Comparison of ENCODE assay signal across 22 cellular contexts in the genomic region with DNA sequence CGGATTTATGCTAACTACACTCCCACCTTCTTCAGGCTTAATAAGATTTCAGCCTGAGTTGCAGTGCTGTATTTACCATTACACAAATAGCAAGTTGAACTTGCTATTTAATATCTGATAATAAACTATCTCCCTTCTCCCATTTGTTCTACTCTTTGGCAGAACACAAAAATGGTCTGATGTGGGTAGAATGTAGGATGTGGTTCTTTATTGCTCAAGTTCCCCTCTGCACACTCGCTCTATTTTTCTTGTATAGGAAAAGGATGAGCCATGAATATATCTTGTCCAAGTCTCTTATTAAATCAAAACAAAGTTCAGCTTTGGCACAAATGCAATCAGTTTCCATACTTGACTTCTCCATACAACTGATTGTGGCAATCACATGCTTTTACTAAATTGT. TPM values are rescaled to one million over a fixed set of nuclear protein-coding genes. Genes with fewer than 3 reads are reported as not detected.
DNase-seq lines count a peak whose midpoint lies in the region; ATAC-seq lines count a peak whose summit lies in the region.
"Had no signal": no experiment of that assay in that cellular context is flagged by ENCODE, and none has a peak within 500 bp of the region (broad histone marks: within the 10 kb centered on the region; RNA-seq: fewer than 3 reads in every experiment).

No MANE protein-coding gene starts in this region.

- H3K27ac Mint-ChIP-seq in activated naive CD8-positive, alpha-beta T cell treated with anti-CD3 and anti-CD28 coated beads, Interleukin-2, amount 10 ng/mL, durations not matched to agents 7 days and 5 days, result no peak overlapping the region
- no peak overlapping the region for H3K27ac Mint-ChIP-seq in activated naive CD8-positive, alpha-beta T cell treated with anti-CD3 and anti-CD28 coated beads for 36 hours
- peak overlapping the region; percentile 59 for H3K27ac Mint-ChIP-seq in activated T-helper 2 cell treated with anti-CD3 and anti-CD28 coated beads, Interferon-gamma antibody, Interleukin-2, Interleukin-4, amounts not matched to agents 10 μg/mL and 5 μg/mL and 100 μg/mL, durations not matched to agents 14 hours and 24 hours and 36 hours
- H3K27ac Mint-ChIP-seq: activated CD4-positive, alpha-beta memory T cell treated with anti-CD3 and anti-CD28 coated beads, Interleukin-2, amount 10 ng/mL, durations not matched to agents 7 days and 5 days; memory B cell had no signal

- intact Hi-C loops in activated T-helper 2 cell treated with anti-CD3 and anti-CD28 coated beads, Interferon-gamma antibody, Interleukin-2, Interleukin-4, amounts not matched to agents 10 μg/mL and 5 μg/mL and 100 μg/mL, durations not matched to agents 14 hours and 24 hours and 36 hours (cut with micrococcal nuclease), result loop anchor here (1.0 kb wide), 2 partner anchors 9 to 17 kb away; no protein-coding TSS in a partner anchor

- peaks cover 11% of the 10 kb centered on the region for H3K36me3 Mint-ChIP-seq in activated naive CD8-positive, alpha-beta T cell treated with anti-CD3 and anti-CD28 coated beads, Interleukin-2, amount 10 ng/mL, durations not matched to agents 7 days and 5 days
- H3K36me3 Mint-ChIP-seq in activated naive CD8-positive, alpha-beta T cell treated with anti-CD3 and anti-CD28 coated beads for 36 hours, result no peaks in the 10 kb centered on the region
- H3K36me3 Mint-ChIP-seq in activated T-helper 2 cell treated with anti-CD3 and anti-CD28 coated beads, Interferon-gamma antibody, Interleukin-2, Interleukin-4, amounts not matched to agents 10 μg/mL and 5 μg/mL and 100 μg/mL, durations not matched to agents 14 hours and 24 hours and 36 hours (ENCODE audit: low read depth), result peaks cover 15% of the 10 kb centered on the region
- H3K36me3 Mint-ChIP-seq: memory B cell had no signal

- in situ Hi-C loops in ACHN (cut with HindIII; ENCODE audit: low pct_ligation_motif_present, low pct_unique_long_range_greater_than_20kb, low sequenced_read_pairs), result no loop called here

- peak; percentile 77 for ATAC-seq in activated naive CD8-positive, alpha-beta T cell treated with anti-CD3 and anti-CD28 coated beads, Interleukin-2, amount 10 ng/mL, durations not matched to agents 7 days and 5 days (ENCODE audit: low read depth)
- ATAC-seq in GM21381 (IDR thresholded peaks at IDR 0.05; ENCODE audit: unreplicated experiment), result no peak
- ATAC-seq: right cardiac atrium had no signal

- peaks cover 22% of the 10 kb centered on the region for H3K4me1 Mint-ChIP-seq in activated naive CD8-positive, alpha-beta T cell treated with anti-CD3 and anti-CD28 coated beads, Interleukin-2, amount 10 ng/mL, durations not matched to agents 7 days and 5 days
- H3K4me1 Mint-ChIP-seq in activated naive CD8-positive, alpha-beta T cell treated with anti-CD3 and anti-CD28 coated beads for 36 hours, result peaks cover 23% of the 10 kb centered on the region
- peaks cover 55% of the 10 kb centered on the region for H3K4me1 Mint-ChIP-seq in activated T-helper 2 cell treated with anti-CD3 and anti-CD28 coated beads, Interferon-gamma antibody, Interleukin-2, Interleukin-4, amounts not matched to agents 10 μg/mL and 5 μg/mL and 100 μg/mL, durations not matched to agents 14 hours and 24 hours and 36 hours (ENCODE audit: low read depth)
- H3K4me1 Mint-ChIP-seq: memory B cell had no signal

- DNase-seq in activated naive CD8-positive, alpha-beta T cell treated with anti-CD3 and anti-CD28 coated beads, Interleukin-2, amount 10 ng/mL, durations not matched to agents 7 days and 5 days, result no peak
- DNase-seq in activated naive CD8-positive, alpha-beta T cell treated with anti-CD3 and anti-CD28 coated beads for 36 hours, result no peak
- DNase-seq in MV-4-11 (lab: John Stamatoyannopoulos, UW), result peak; percentile 45
- no peak for DNase-seq in activated T-helper 2 cell treated with anti-CD3 and anti-CD28 coated beads, Interferon-gamma antibody, Interleukin-2, Interleukin-4, amounts not matched to agents 10 μg/mL and 5 μg/mL and 100 μg/mL, durations not matched to agents 14 hours and 24 hours and 36 hours (ENCODE audit: low spot score)
- DNase-seq in ACHN, result no peak
- DNase-seq in activated naive CD4-positive, alpha-beta T cell treated with Interleukin-2 at 50 U/mL for 16 hours, result no peak
- DNase-seq in NCI-H510A (lab: John Stamatoyannopoulos, UW), result no peak
- DNase-seq: activated CD4-positive, alpha-beta memory T cell treated with anti-CD3 and anti-CD28 coated beads, Interleukin-2, amount 10 ng/mL, durations not matched to agents 7 days and 5 days; activated naive CD4-positive, alpha-beta T cell treated with anti-CD3 and anti-CD28 coated beads, Interleukin-2, amount 50 U/mL, for 16 hours; activated T-cell treated with anti-CD3 and anti-CD28 coated beads, Interleukin-2, amount 50 U/mL, for 1 hour; CD4-positive, CD25-positive, alpha-beta regulatory T cell; cerebellar nuclear complex; erythroblast; foreskin melanocyte; Karpas-422; ovary; right cardiac atrium; Right ventricle myocardium superior; substantia nigra; WERI-Rb-1 had no signal

- H3K4me3 Mint-ChIP-seq in activated naive CD8-positive, alpha-beta T cell treated with anti-CD3 and anti-CD28 coated beads, Interleukin-2, amount 10 ng/mL, durations not matched to agents 7 days and 5 days, result peak overlapping the region; percentile 34
- no peak overlapping the region for H3K4me3 Mint-ChIP-seq in activated naive CD8-positive, alpha-beta T cell treated with anti-CD3 and anti-CD28 coated beads for 36 hours
- H3K4me3 Mint-ChIP-seq in activated T-helper 2 cell treated with anti-CD3 and anti-CD28 coated beads, Interferon-gamma antibody, Interleukin-2, Interleukin-4, amounts not matched to agents 10 μg/mL and 5 μg/mL and 100 μg/mL, durations not matched to agents 14 hours and 24 hours and 36 hours (ENCODE audit: low read depth), result peak overlapping the region; percentile 43
- H3K4me3 Mint-ChIP-seq: activated CD4-positive, alpha-beta memory T cell treated with anti-CD3 and anti-CD28 coated beads, Interleukin-2, amount 10 ng/mL, durations not matched to agents 7 days and 5 days; CD4-positive, CD25-positive, alpha-beta regulatory T cell; memory B cell had no signal

- POLR2A ChIA-PET in activated naive CD8-positive, alpha-beta T cell treated with anti-CD3 and anti-CD28 coated beads, Interleukin-2, amount 10 ng/mL, durations not matched to agents 7 days and 5 days (lab: Charles Lee), result interaction anchor here (0.7 kb wide), 1 partner anchor 41 kb away, joined by 4 read pairs; no protein-coding TSS in a partner anchor

- peaks cover 6% of the 10 kb centered on the region for H3K9me3 Mint-ChIP-seq in activated naive CD8-positive, alpha-beta T cell treated with anti-CD3 and anti-CD28 coated beads, Interleukin-2, amount 10 ng/mL, durations not matched to agents 7 days and 5 days
- peaks cover 5% of the 10 kb centered on the region for H3K9me3 Mint-ChIP-seq in activated naive CD8-positive, alpha-beta T cell treated with anti-CD3 and anti-CD28 coated beads for 36 hours
- peaks cover 8% of the 10 kb centered on the region for H3K9me3 Mint-ChIP-seq in activated T-helper 2 cell treated with anti-CD3 and anti-CD28 coated beads, Interferon-gamma antibody, Interleukin-2, Interleukin-4, amounts not matched to agents 10 μg/mL and 5 μg/mL and 100 μg/mL, durations not matched to agents 14 hours and 24 hours and 36 hours
- H3K9me3 Mint-ChIP-seq: CD4-positive, CD25-positive, alpha-beta regulatory T cell; memory B cell had no signal

- no peaks in the 10 kb centered on the region for H3K27me3 Mint-ChIP-seq in activated naive CD8-positive, alpha-beta T cell treated with anti-CD3 and anti-CD28 coated beads, Interleukin-2, amount 10 ng/mL, durations not matched to agents 7 days and 5 days
- H3K27me3 Mint-ChIP-seq in activated naive CD8-positive, alpha-beta T cell treated with anti-CD3 and anti-CD28 coated beads for 36 hours, result no peaks in the 10 kb centered on the region
- no peaks in the 10 kb centered on the region for H3K27me3 Mint-ChIP-seq in activated T-helper 2 cell treated with anti-CD3 and anti-CD28 coated beads, Interferon-gamma antibody, Interleukin-2, Interleukin-4, amounts not matched to agents 10 μg/mL and 5 μg/mL and 100 μg/mL, durations not matched to agents 14 hours and 24 hours and 36 hours (ENCODE audit: low read depth)
- H3K27me3 Mint-ChIP-seq: activated CD4-positive, alpha-beta memory T cell treated with anti-CD3 and anti-CD28 coated beads, Interleukin-2, amount 10 ng/mL, durations not matched to agents 7 days and 5 days; CD4-positive, CD25-positive, alpha-beta regulatory T cell had no signal

RNA-seq across cellular contexts. Expression of a gene that starts 37.2 kb away (rescaled TPM):
- 100 to 1,000 TPM; 161 to 171 TPM for total RNA-seq in activated naive CD8-positive, alpha-beta T cell treated with anti-CD3 and anti-CD28 coated beads, Interleukin-2, amount 10 ng/mL, durations not matched to agents 7 days and 5 days
- 100 to 1,000 TPM; 164 to 175 TPM for total RNA-seq in activated naive CD8-positive, alpha-beta T cell treated with anti-CD3 and anti-CD28 coated beads for 36 hours
- 285 and 294 TPM in 2 replicates for total RNA-seq in activated T-helper 2 cell treated with anti-CD3 and anti-CD28 coated beads, Interferon-gamma antibody, Interleukin-2, Interleukin-4, amounts not matched to agents 10 μg/mL and 5 μg/mL and 100 μg/mL, durations not matched to agents 14 hours and 24 hours and 36 hours
